Comparison of ENCODE assay signal across 1 cellular context in the genomic region with DNA sequence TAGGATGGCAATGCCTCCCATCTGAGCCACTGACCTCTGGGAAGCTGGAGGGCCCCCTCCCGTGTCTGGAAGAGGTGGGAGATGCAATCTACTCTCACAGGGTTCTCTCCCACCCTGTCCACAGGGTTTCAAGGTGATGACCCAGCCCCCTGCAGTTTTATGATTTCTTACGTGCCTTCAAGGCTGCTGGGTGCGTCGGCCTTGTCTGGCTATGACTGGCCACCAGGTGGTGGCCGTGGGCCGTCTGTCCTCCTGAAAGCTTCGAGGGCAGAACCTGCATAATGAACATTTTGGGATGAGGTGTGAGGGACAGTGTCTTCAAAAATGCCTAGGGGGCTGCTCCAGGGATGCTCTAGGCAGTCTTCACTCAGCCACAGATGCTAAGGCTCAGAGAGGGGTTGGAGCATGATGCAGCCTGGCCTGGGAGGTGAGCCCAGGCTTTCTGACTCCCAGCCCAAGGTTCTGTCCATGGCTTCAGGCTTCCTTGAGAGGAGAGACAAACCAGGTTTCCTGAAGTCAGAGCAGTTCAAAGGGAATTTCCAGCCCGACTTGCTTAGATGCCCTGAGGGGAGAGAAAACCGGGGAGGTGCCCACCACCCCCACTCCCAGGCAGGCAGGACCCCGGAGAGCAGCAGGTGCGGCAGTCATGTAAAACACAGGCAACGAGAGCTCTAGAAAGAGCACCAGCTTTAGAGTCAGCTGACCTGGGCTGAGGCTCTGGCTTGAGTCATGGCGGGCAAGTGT.
TF ChIP-seq lines count a peak whose summit lies in the region.

No MANE protein-coding gene starts in this region.

TF ChIP-seq in GM12878, 131 proteins besides CTCF, POLR2A, EP300 and RAD21:
- no peak for TF ChIP-seq SPI1 (IDR thresholded peaks at IDR 0.05; ENCODE audit: borderline replicate concordance, insufficient read depth, low read depth, low read length)
- TF ChIP-seq MXI1 (IDR thresholded peaks at IDR 0.05; ENCODE audit: low read depth, low read length): no peak
- TF ChIP-seq SMC3 (IDR thresholded peaks at IDR 0.05; ENCODE audit: borderline replicate concordance, low read length): peak; percentile 38; the same call in 1 of the 2 replicates
